30 cellular contexts compared by ENCODE assay signal in the genomic region with DNA sequence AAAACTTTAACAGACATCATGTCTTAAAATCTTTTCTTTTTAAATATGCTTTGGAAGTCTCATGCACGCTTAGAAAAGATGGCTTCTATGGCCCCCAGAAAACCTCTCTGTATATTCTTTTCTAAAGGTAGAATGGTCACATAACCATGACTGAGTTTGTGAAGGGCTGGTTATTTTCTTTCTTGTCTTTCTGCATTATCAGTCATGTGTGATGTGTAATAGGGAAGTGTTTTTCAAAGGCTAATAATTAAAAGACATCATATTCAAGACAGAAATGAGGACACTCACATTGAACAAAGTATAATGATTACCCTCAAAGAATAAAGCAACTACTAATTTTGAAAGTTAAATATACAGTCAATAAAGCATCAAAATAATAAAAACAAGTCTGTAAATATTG.
DNase-seq lines count a peak whose midpoint lies in the region; ATAC-seq and TF ChIP-seq lines count a peak whose summit lies in the region.
"Had no signal": no experiment of that assay in that cellular context is flagged by ENCODE, and none has a peak within 500 bp of the region (broad histone marks: within the 10 kb centered on the region; RNA-seq: fewer than 3 reads in every experiment).

No MANE protein-coding gene starts in this region.

- no peak for DNase-seq in right cardiac atrium
- DNase-seq in Right ventricle myocardium inferior (ENCODE audit: missing footprints) = no peak
- DNase-seq in fibroblast of the aortic adventitia (ENCODE audit: low read depth) = no peak
- no peak for DNase-seq in retinal pigment epithelial cell (ENCODE audit: low read depth)
- no peak for DNase-seq in activated T-cell treated with anti-CD3 and anti-CD28 coated beads, Interleukin-2, amount 50 U/mL, for 24 hours
- no peak for DNase-seq in AML-193 (lab: John Stamatoyannopoulos, UW)
- DNase-seq: activated B cell treated with CpG ODN at 0.5 μM for 24 hours; activated CD4-positive, alpha-beta T cell treated with anti-CD3 and anti-CD28 coated beads, Interleukin-2, amount 50 U/mL, for 1 hour; activated CD8-positive, alpha-beta memory T cell treated with anti-CD3 and anti-CD28 coated beads, Interleukin-2, amount 10 ng/mL, durations not matched to agents 7 days and 5 days; activated naive CD4-positive, alpha-beta T cell; activated T-cell treated with anti-CD3 and anti-CD28 coated beads, Interleukin-2, amount 50 U/mL, for 72 hours; effector CD8-positive, alpha-beta T cell; HFFc6; hippocampal formation; immature natural killer cell; naive thymus-derived CD8-positive, alpha-beta T cell; NCI-H187; NCI-H2171; NCI-H524; NK-92 treated with Interleukin-12 subunit alpha and Interleukin-12 subunit beta, amount 100 ng/mL, for 24 hours; PC-9; SIG-M5; stimulated activated CD4-positive, alpha-beta T cell treated with anti-CD3 and anti-CD28 coated beads, Interleukin-1b, Interleukin-23, amount 100 ng/mL, for 48 hours had no signal

- ATAC-seq in right cardiac atrium (no peak), Right ventricle myocardium inferior (no peak), HG03175 (IDR thresholded peaks at IDR 0.05; ENCODE audit: unreplicated experiment) (no peak), HG02763 (IDR thresholded peaks at IDR 0.05; ENCODE audit: unreplicated experiment) (no peak)
- ATAC-seq: activated CD8-positive, alpha-beta memory T cell treated with anti-CD3 and anti-CD28 coated beads, Interleukin-2, amount 10 ng/mL, durations not matched to agents 7 days and 5 days; activated T-cell treated with anti-CD3 and anti-CD28 coated beads, Interleukin-2, amount 50 U/mL, for 72 hours; esophagus mucosa; gastroesophageal sphincter; GM23338; naive thymus-derived CD8-positive, alpha-beta T cell had no signal

- H3K27ac ChIP-seq in right cardiac atrium (ENCODE audit: low read length) = no peak overlapping the region
- H3K27ac ChIP-seq: 22Rv1, PC-9 had no signal

- no peak overlapping the region for H3K27ac Mint-ChIP-seq in activated T-cell treated with anti-CD3 and anti-CD28 coated beads, Interleukin-2, amount 50 U/mL, for 24 hours
- H3K27ac Mint-ChIP-seq: activated B cell treated with CpG ODN at 0.5 μM for 24 hours; activated CD8-positive, alpha-beta memory T cell treated with anti-CD3 and anti-CD28 coated beads, Interleukin-2, amount 10 ng/mL, durations not matched to agents 7 days and 5 days; activated T-cell treated with anti-CD3 and anti-CD28 coated beads, Interleukin-2, amount 50 U/mL, for 72 hours; HFFc6; immature natural killer cell; mesothelial cell of epicardium; naive thymus-derived CD8-positive, alpha-beta T cell had no signal

- no peaks in the 10 kb centered on the region for H3K9me3 ChIP-seq in right cardiac atrium (ENCODE audit: control insufficient read depth, low read length)
- H3K9me3 ChIP-seq: gastroesophageal sphincter had no signal

- WGBS in right cardiac atrium = 32% methylated on average over 1 of the region's 1 CpG

- TF ChIP-seq CTCF in fibroblast of the aortic adventitia (IDR thresholded peaks at IDR 0.05; ENCODE audit: insufficient read depth, low read length) = no peak
- no peak for TF ChIP-seq CTCF in retinal pigment epithelial cell (conservative IDR thresholded peaks at IDR 0.05; ENCODE audit: low read depth, low read length)

- no peaks in the 10 kb centered on the region for H3K36me3 Mint-ChIP-seq in activated T-cell treated with anti-CD3 and anti-CD28 coated beads, Interleukin-2, amount 50 U/mL, for 24 hours (ENCODE audit: low read depth)
- H3K36me3 Mint-ChIP-seq: activated CD8-positive, alpha-beta memory T cell treated with anti-CD3 and anti-CD28 coated beads, Interleukin-2, amount 10 ng/mL, durations not matched to agents 7 days and 5 days; immature natural killer cell; mesothelial cell of epicardium; naive thymus-derived CD8-positive, alpha-beta T cell had no signal

- no peaks in the 10 kb centered on the region for H3K9me3 Mint-ChIP-seq in activated T-cell treated with anti-CD3 and anti-CD28 coated beads, Interleukin-2, amount 50 U/mL, for 24 hours
- H3K9me3 Mint-ChIP-seq: activated B cell treated with CpG ODN at 0.5 μM for 24 hours; activated T-cell treated with anti-CD3 and anti-CD28 coated beads, Interleukin-2, amount 50 U/mL, for 72 hours; GM23338; HFFc6 had no signal

- H3K4me3 ChIP-seq in right cardiac atrium (ENCODE audit: low read length) (peak overlapping the region; percentile 71), fibroblast of the aortic adventitia (ENCODE audit: low read depth, low read length) (peak overlapping the region; percentile 75), retinal pigment epithelial cell (ENCODE audit: low read length) (peak overlapping the region; percentile 98)
- H3K4me3 ChIP-seq: GM23338, PC-9 had no signal

- no peak overlapping the region for H3K4me3 Mint-ChIP-seq in activated T-cell treated with anti-CD3 and anti-CD28 coated beads, Interleukin-2, amount 50 U/mL, for 24 hours
- H3K4me3 Mint-ChIP-seq: activated B cell treated with CpG ODN at 0.5 μM for 24 hours; activated CD8-positive, alpha-beta memory T cell treated with anti-CD3 and anti-CD28 coated beads, Interleukin-2, amount 10 ng/mL, durations not matched to agents 7 days and 5 days; activated T-cell treated with anti-CD3 and anti-CD28 coated beads, Interleukin-2, amount 50 U/mL, for 72 hours; GM23338; immature natural killer cell; naive thymus-derived CD8-positive, alpha-beta T cell had no signal

- intact Hi-C loops in right cardiac atrium (cut with DNase I) = no loop called here
- intact Hi-C loops in Right ventricle myocardium inferior (cut with DNase I) = no loop called here

- peaks cover 4% of the 10 kb centered on the region for H3K27me3 Mint-ChIP-seq in activated T-cell treated with anti-CD3 and anti-CD28 coated beads, Interleukin-2, amount 50 U/mL, for 24 hours
- H3K27me3 Mint-ChIP-seq: activated B cell treated with CpG ODN at 0.5 μM for 24 hours; activated CD8-positive, alpha-beta memory T cell treated with anti-CD3 and anti-CD28 coated beads, Interleukin-2, amount 10 ng/mL, durations not matched to agents 7 days and 5 days had no signal

- H3K4me1 ChIP-seq in right cardiac atrium (ENCODE audit: control insufficient read depth, insufficient read depth, low read length) = no peaks in the 10 kb centered on the region
- H3K4me1 ChIP-seq: gastroesophageal sphincter had no signal

- H3K27me3 ChIP-seq in right cardiac atrium (ENCODE audit: control insufficient read depth, insufficient read depth) = no peaks in the 10 kb centered on the region
- H3K27me3 ChIP-seq: gastroesophageal sphincter had no signal

- no peaks in the 10 kb centered on the region for H3K4me1 Mint-ChIP-seq in activated T-cell treated with anti-CD3 and anti-CD28 coated beads, Interleukin-2, amount 50 U/mL, for 24 hours (ENCODE audit: low read depth)
- H3K4me1 Mint-ChIP-seq: activated B cell treated with CpG ODN at 0.5 μM for 24 hours; activated CD8-positive, alpha-beta memory T cell treated with anti-CD3 and anti-CD28 coated beads, Interleukin-2, amount 10 ng/mL, durations not matched to agents 7 days and 5 days; GM23338; immature natural killer cell; naive thymus-derived CD8-positive, alpha-beta T cell had no signal
